In genomic region chr21:40194181-40194580, GRCh38 we compare ENCODE assay signal across 17 cellular contexts.
DNase-seq lines count a peak whose midpoint lies in the region; ATAC-seq and TF ChIP-seq lines count a peak whose summit lies in the region.
"Had no signal": no experiment of that assay in that cellular context is flagged by ENCODE, and none has a peak within 500 bp of the region (broad histone marks: within the 10 kb centered on the region; RNA-seq: fewer than 3 reads in every experiment).

No MANE protein-coding gene starts in this region.

- ATAC-seq in GM18861 (IDR thresholded peaks at IDR 0.05; ENCODE audit: unreplicated experiment), result no peak
- ATAC-seq: GM12878, GM23338, HCT116 had no signal

- H3K27ac Mint-ChIP-seq in HFFc6 (no peak overlapping the region; the same call in 1 of the 2 replicates), progenitor cell of endocrine pancreas (no peak overlapping the region)
- H3K27ac Mint-ChIP-seq: CD4-positive, alpha-beta memory T cell; GM23338; H9 had no signal

- TF ChIP-seq CTCF in HFFc6 (IDR thresholded peaks at IDR 0.05) (no peak), progenitor cell of endocrine pancreas (IDR thresholded peaks at IDR 0.05; ENCODE audit: unreplicated experiment) (no peak)

- H3K36me3 Mint-ChIP-seq in HFFc6 (ENCODE audit: low read depth) (peaks cover 18% of the 10 kb centered on the region), progenitor cell of endocrine pancreas (ENCODE audit: insufficient read depth) (peaks cover 1% of the 10 kb centered on the region)
- H3K36me3 Mint-ChIP-seq: CD4-positive, alpha-beta memory T cell had no signal

- no peak overlapping the region for H3K4me3 Mint-ChIP-seq in HFFc6
- H3K4me3 Mint-ChIP-seq in progenitor cell of endocrine pancreas (ENCODE audit: low read depth), result no peak overlapping the region
- H3K4me3 Mint-ChIP-seq: CD4-positive, alpha-beta memory T cell; GM23338; H9 had no signal

- peak; percentile 90 for DNase-seq in DMS79 treated with DMSO at 0.1 percent for 48 hours (lab: John Stamatoyannopoulos, UW)
- peak; percentile 26 for DNase-seq in HFFc6
- no peak for DNase-seq in caudate nucleus (lab: John Stamatoyannopoulos, UW)
- no peak for DNase-seq in progenitor cell of endocrine pancreas (ENCODE audit: low spot score, unreplicated experiment)
- no peak for DNase-seq in activated CD4-positive, alpha-beta T cell treated with anti-CD3 and anti-CD28 coated beads for 48 hours
- DNase-seq: C1 segment of cervical spinal cord; Caco-2; CD4-positive, alpha-beta memory T cell; DMS 273 treated with DMSO at 0.1 percent for 48 hours; DND-41; EL; GDM1; H9 had no signal

- peaks cover 23% of the 10 kb centered on the region for H3K4me1 Mint-ChIP-seq in HFFc6 (ENCODE audit: low read depth)
- H3K4me1 Mint-ChIP-seq in progenitor cell of endocrine pancreas (ENCODE audit: low read depth), result no peaks in the 10 kb centered on the region
- H3K4me1 Mint-ChIP-seq: CD4-positive, alpha-beta memory T cell; GM23338; H9 had no signal

- H3K9me3 Mint-ChIP-seq in HFFc6, result peaks cover 25% of the 10 kb centered on the region
- H3K9me3 Mint-ChIP-seq in progenitor cell of endocrine pancreas (ENCODE audit: low read depth), result peaks cover 14% of the 10 kb centered on the region

- peak overlapping the region; percentile 53 for H3K27ac ChIP-seq in caudate nucleus (ENCODE audit: low read depth, low read length)

- H3K27me3 Mint-ChIP-seq in HFFc6 (ENCODE audit: insufficient read depth), result no peaks in the 10 kb centered on the region
- no peaks in the 10 kb centered on the region for H3K27me3 Mint-ChIP-seq in progenitor cell of endocrine pancreas
- H3K27me3 Mint-ChIP-seq: CD4-positive, alpha-beta memory T cell had no signal

Comparison
In these comparisons a context has a peak if more than half of its experiments do, and no peak if none do; other contexts are left out.
1. DNase-seq: peak in DMS79 treated with DMSO at 0.1 percent for 48 hours (single experiment) and HFFc6 (single experiment); none in caudate nucleus (0 of 61), progenitor cell of endocrine pancreas (single experiment) and activated CD4-positive, alpha-beta T cell treated with anti-CD3 and anti-CD28 coated beads for 48 hours (single experiment).